In genomic region chr13:27233964-27234363, GRCh38 we compare ENCODE assay signal across 8 cellular contexts.
"Had no signal": no experiment of that assay in that cellular context is flagged by ENCODE, and none has a peak within 500 bp of the region (broad histone marks: within the 10 kb centered on the region; RNA-seq: fewer than 3 reads in every experiment).

No MANE protein-coding gene starts in this region.

- H3K4me2 ChIP-seq: GM23338 had no signal

- H3K4me3 ChIP-seq: GM23338, HAP-1 had no signal

- H3K27ac ChIP-seq: HL-60 had no signal

- H3K4me1 Mint-ChIP-seq: GM23338 had no signal

- H3K4me3 Mint-ChIP-seq: GM23338, HFFc6, IgD-negative memory B cell had no signal

- H2AFZ ChIP-seq: GM23338 had no signal

- H3K27ac Mint-ChIP-seq: GM23338, HFFc6, IgD-negative memory B cell had no signal

- H3K36me3 ChIP-seq: HAP-1 had no signal

- DNase-seq: H7, HFFc6, KG1 had no signal

- H3K4me1 ChIP-seq: HAP-1 had no signal

- ATAC-seq: GM23338, HCT116 had no signal

- H3K36me3 Mint-ChIP-seq: IgD-negative memory B cell had no signal
